1 cellular context compared by ENCODE assay signal in the genomic region with DNA sequence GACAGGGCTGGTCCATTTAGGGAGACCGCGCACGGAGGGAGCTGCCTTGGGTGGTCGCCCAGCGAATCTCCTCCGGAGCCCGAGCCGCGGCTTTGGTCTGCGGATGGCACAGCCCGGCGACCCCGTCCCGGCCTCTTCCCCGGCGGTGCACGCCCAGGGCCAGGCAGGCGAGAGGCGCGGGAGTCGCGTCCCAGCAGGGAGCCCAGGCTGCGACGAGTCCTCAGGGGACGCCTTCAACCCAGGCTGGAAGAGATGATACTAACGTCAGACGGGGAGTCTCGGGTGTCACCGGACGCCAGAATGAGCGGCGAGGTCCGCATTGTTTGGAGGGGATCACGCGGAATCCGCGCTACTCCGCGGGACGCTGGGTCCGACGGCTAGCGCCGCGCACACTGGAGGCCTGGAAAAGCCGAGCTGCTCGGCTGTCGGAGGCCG.
A peak's percentile ranks its signal among the peaks of the same experiment; 100 is the strongest.
TF ChIP-seq lines count a peak whose summit lies in the region.

No MANE protein-coding gene starts in this region.

TF ChIP-seq in H1, 55 proteins besides CTCF, POLR2A, EP300 and RAD21 (continued from another document):
- TF ChIP-seq RBBP5 (IDR thresholded peaks at IDR 0.05; ENCODE audit: borderline replicate concordance, low read depth, low read length) (0 out of 2 replicates have a peak, but pooled peaks have one; percentile 41), KDM5A (IDR thresholded peaks at IDR 0.05; ENCODE audit: low read length) (no peak), SRF (IDR thresholded peaks at IDR 0.05; ENCODE audit: low read depth, low read length) (no peak), KDM4A (IDR thresholded peaks at IDR 0.05; ENCODE audit: low read depth, low read length, severe bottlenecking) (no peak), TAF1 (IDR thresholded peaks at IDR 0.05; ENCODE audit: low read depth, low read length) (no peak), RXRA (IDR thresholded peaks at IDR 0.05; ENCODE audit: insufficient read depth, low read depth, low read length) (no peak), CHD1 (IDR thresholded peaks at IDR 0.05; ENCODE audit: low read depth, low read length) (no peak)
- TF ChIP-seq, protein P1, sequence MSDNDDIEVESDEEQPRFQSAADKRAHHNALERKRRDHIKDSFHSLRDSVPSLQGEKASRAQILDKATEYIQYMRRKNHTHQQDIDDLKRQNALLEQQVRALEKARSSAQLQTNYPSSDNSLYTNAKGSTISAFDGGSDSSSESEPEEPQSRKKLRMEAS (IDR thresholded peaks at IDR 0.05): no peak
